ENCODE assay signal across 24 cellular contexts in genomic region chr10:43134126-43134905, GRCh38. TPM values are rescaled to one million over a fixed set of nuclear protein-coding genes. Genes with fewer than 3 reads are reported as not detected.
A peak's percentile ranks its signal among the peaks of the same experiment; 100 is the strongest.
DNase-seq lines count a peak whose midpoint lies in the region; ATAC-seq and TF ChIP-seq lines count a peak whose summit lies in the region.
"Had no signal": no experiment of that assay in that cellular context is flagged by ENCODE, and none has a peak within 500 bp of the region (broad histone marks: within the 10 kb centered on the region; RNA-seq: fewer than 3 reads in every experiment).

No MANE protein-coding gene starts in this region.

- POLR2A ChIA-PET in activated CD8-positive, alpha-beta T cell treated with anti-CD3 and anti-CD28 coated beads, Interleukin-2, amount 10 ng/mL, durations not matched to agents 7 days and 5 days (lab: Charles Lee), result interaction anchor here (0.5 to 2.7 kb wide), 2 partner anchors 13 to 48 kb away, joined by 4 to 19 read pairs; no protein-coding TSS in a partner anchor
- POLR2A ChIA-PET in activated CD8-positive, alpha-beta T cell treated with anti-CD3 and anti-CD28 coated beads for 36 hours (lab: Charles Lee), result no interaction called here

- no peak overlapping the region for H3K27ac Mint-ChIP-seq in activated CD8-positive, alpha-beta T cell treated with anti-CD3 and anti-CD28 coated beads, Interleukin-2, amount 10 ng/mL, durations not matched to agents 7 days and 5 days
- H3K27ac Mint-ChIP-seq in activated CD8-positive, alpha-beta T cell treated with anti-CD3 and anti-CD28 coated beads for 36 hours, result no peak overlapping the region
- H3K27ac Mint-ChIP-seq: activated naive CD8-positive, alpha-beta T cell; GM23338; HFFc6; memory B cell had no signal

- H3K9me3 ChIP-seq in right cardiac atrium (ENCODE audit: control insufficient read depth, low read length), result no peaks in the 10 kb centered on the region
- H3K9me3 ChIP-seq: BLaER1, pancreas had no signal

- H3K36me3 Mint-ChIP-seq in activated CD8-positive, alpha-beta T cell treated with anti-CD3 and anti-CD28 coated beads, Interleukin-2, amount 10 ng/mL, durations not matched to agents 7 days and 5 days (ENCODE audit: low read depth), result peaks cover 20% of the 10 kb centered on the region
- H3K36me3 Mint-ChIP-seq in activated CD8-positive, alpha-beta T cell treated with anti-CD3 and anti-CD28 coated beads for 36 hours (ENCODE audit: low read depth), result peaks cover 12% of the 10 kb centered on the region
- H3K36me3 Mint-ChIP-seq: activated naive CD8-positive, alpha-beta T cell had no signal

- no peak overlapping the region for H3K4me3 ChIP-seq in Jurkat, Clone E6-1 (ENCODE audit: low read length)
- H3K4me3 ChIP-seq in fibroblast of mammary gland (ENCODE audit: control insufficient read depth, low read depth, low read length) (no peak overlapping the region), right cardiac atrium (ENCODE audit: low read length) (no peak overlapping the region)
- H3K4me3 ChIP-seq: BLaER1, GM23338, pancreas, PC-9, skin epidermis had no signal

- WGBS in right cardiac atrium, result 93% methylated on average over 5 of the region's 5 CpGs

- H3K9me3 Mint-ChIP-seq in activated CD8-positive, alpha-beta T cell treated with anti-CD3 and anti-CD28 coated beads, Interleukin-2, amount 10 ng/mL, durations not matched to agents 7 days and 5 days (ENCODE audit: insufficient read depth), result no peaks in the 10 kb centered on the region
- H3K9me3 Mint-ChIP-seq in activated CD8-positive, alpha-beta T cell treated with anti-CD3 and anti-CD28 coated beads for 36 hours, result no peaks in the 10 kb centered on the region
- H3K9me3 Mint-ChIP-seq: GM23338, HFFc6, memory B cell had no signal

- H3K4me3 Mint-ChIP-seq in activated CD8-positive, alpha-beta T cell treated with anti-CD3 and anti-CD28 coated beads, Interleukin-2, amount 10 ng/mL, durations not matched to agents 7 days and 5 days, result no peak overlapping the region
- no peak overlapping the region for H3K4me3 Mint-ChIP-seq in activated CD8-positive, alpha-beta T cell treated with anti-CD3 and anti-CD28 coated beads for 36 hours
- H3K4me3 Mint-ChIP-seq: activated naive CD8-positive, alpha-beta T cell; GM23338; HFFc6; memory B cell had no signal

- H3K4me1 Mint-ChIP-seq in activated CD8-positive, alpha-beta T cell treated with anti-CD3 and anti-CD28 coated beads, Interleukin-2, amount 10 ng/mL, durations not matched to agents 7 days and 5 days (ENCODE audit: low read depth), result peaks cover 47% of the 10 kb centered on the region
- peaks cover 20% of the 10 kb centered on the region for H3K4me1 Mint-ChIP-seq in activated CD8-positive, alpha-beta T cell treated with anti-CD3 and anti-CD28 coated beads for 36 hours (ENCODE audit: low read depth)

- H3K27ac ChIP-seq in right cardiac atrium (ENCODE audit: low read length), result no peak overlapping the region
- H3K27ac ChIP-seq: BLaER1, pancreas, PC-9 had no signal

- CTCF ChIA-PET in activated CD8-positive, alpha-beta T cell treated with anti-CD3 and anti-CD28 coated beads, Interleukin-2, amount 10 ng/mL, durations not matched to agents 7 days and 5 days (lab: Charles Lee), result no interaction called here
- CTCF ChIA-PET in activated CD8-positive, alpha-beta T cell treated with anti-CD3 and anti-CD28 coated beads for 36 hours (lab: Charles Lee), result interaction anchor here (1.6 to 1.7 kb wide), 2 partner anchors 13 to 121 kb away, joined by 5 to 6 read pairs; no protein-coding TSS in a partner anchor

- H3K27me3 ChIP-seq in right cardiac atrium (ENCODE audit: control insufficient read depth, insufficient read depth), result no peaks in the 10 kb centered on the region
- H3K27me3 ChIP-seq: BLaER1, pancreas had no signal

- TF ChIP-seq CTCF in activated CD8-positive, alpha-beta T cell treated with anti-CD3 and anti-CD28 coated beads for 36 hours (IDR thresholded peaks at IDR 0.05), result no peak
- no peak for TF ChIP-seq CTCF in fibroblast of mammary gland (conservative IDR thresholded peaks at IDR 0.05; ENCODE audit: control insufficient read depth, insufficient read depth, low read depth, low read length)

- intact Hi-C loops in activated CD8-positive, alpha-beta T cell treated with anti-CD3 and anti-CD28 coated beads for 36 hours (cut with micrococcal nuclease), result no loop called here
- intact Hi-C loops in right cardiac atrium (cut with DNase I), result loop anchor here in 1 of 4 donors (10.0 kb wide), 1 partner anchor 50 kb away; no protein-coding TSS in a partner anchor

- no peaks in the 10 kb centered on the region for H3K27me3 Mint-ChIP-seq in activated CD8-positive, alpha-beta T cell treated with anti-CD3 and anti-CD28 coated beads, Interleukin-2, amount 10 ng/mL, durations not matched to agents 7 days and 5 days (ENCODE audit: low read depth)
- no peaks in the 10 kb centered on the region for H3K27me3 Mint-ChIP-seq in activated CD8-positive, alpha-beta T cell treated with anti-CD3 and anti-CD28 coated beads for 36 hours
- H3K27me3 Mint-ChIP-seq: activated naive CD8-positive, alpha-beta T cell; memory B cell had no signal

- DNase-seq in activated CD8-positive, alpha-beta T cell treated with anti-CD3 and anti-CD28 coated beads, Interleukin-2, amount 10 ng/mL, durations not matched to agents 7 days and 5 days, result peak; percentile 12
- no peak for DNase-seq in activated CD8-positive, alpha-beta T cell treated with anti-CD3 and anti-CD28 coated beads for 36 hours
- peak; percentile 60 for DNase-seq in Jurkat, Clone E6-1 (ENCODE audit: low read depth, low spot score)
- peak; percentile 30 for DNase-seq in fibroblast of mammary gland (ENCODE audit: low read depth)
- no peak for DNase-seq in right cardiac atrium
- no peak for DNase-seq in MV-4-11 (lab: John Stamatoyannopoulos, UW)
- DNase-seq in central memory CD4-positive, alpha-beta T cell, result no peak
- DNase-seq: activated CD8-positive, alpha-beta memory T cell treated with anti-CD3 and anti-CD28 coated beads for 24 hours; GDM1; HFFc6; hippocampal formation; NCI-H1092 treated with DMSO at 0.1 percent for 48 hours; NCI-H1694 treated with DMSO at 0.1 percent for 48 hours; NCI-H524 treated with DMSO at 0.1 percent for 48 hours; retina; stimulated activated naive CD4-positive, alpha-beta T cell treated with Interleukin-2 at 50 U/mL for 16 hours had no signal

- H3K4me1 ChIP-seq in right cardiac atrium (ENCODE audit: control insufficient read depth, insufficient read depth, low read length), result no peaks in the 10 kb centered on the region

- ATAC-seq in activated CD8-positive, alpha-beta T cell treated with anti-CD3 and anti-CD28 coated beads, Interleukin-2, amount 10 ng/mL, durations not matched to agents 7 days and 5 days, result no peak
- no peak for ATAC-seq in activated CD8-positive, alpha-beta T cell treated with anti-CD3 and anti-CD28 coated beads for 36 hours
- ATAC-seq in right cardiac atrium, result no peak
- ATAC-seq: GM23338, pancreas, Right ventricle myocardium inferior had no signal

RNA-seq across cellular contexts. Expression of gene CSGALNACT2, which starts 3.9 kb away (rescaled TPM):
- total RNA-seq in activated CD8-positive, alpha-beta T cell treated with anti-CD3 and anti-CD28 coated beads, Interleukin-2, amount 10 ng/mL, durations not matched to agents 7 days and 5 days, result 10 to 100 TPM; 29.2 to 30.4 TPM
- 10 to 100 TPM; 15.3 to 15.5 TPM for total RNA-seq in activated CD8-positive, alpha-beta T cell treated with anti-CD3 and anti-CD28 coated beads for 36 hours
- 22.8 TPM for polyA plus RNA-seq in Jurkat, Clone E6-1 (2012; ENCODE audit: insufficient read depth, insufficient read length)
- total RNA-seq in right cardiac atrium, result 10 to 100 TPM in 3 of 4 donors, 1 to 10 TPM in 1; 10.0 to 17.2 (median 10.9) TPM
- polyA plus RNA-seq in right cardiac atrium, result 5.1 TPM

RNA-seq across cellular contexts. Expression of gene RET, which starts 57.4 kb away (rescaled TPM):
- under 1 TPM; 0.13 to 0.34 TPM for total RNA-seq in activated CD8-positive, alpha-beta T cell treated with anti-CD3 and anti-CD28 coated beads, Interleukin-2, amount 10 ng/mL, durations not matched to agents 7 days and 5 days
- under 1 TPM; 0.13 to 0.47 TPM for total RNA-seq in activated CD8-positive, alpha-beta T cell treated with anti-CD3 and anti-CD28 coated beads for 36 hours
- 1.6 TPM for polyA plus RNA-seq in Jurkat, Clone E6-1 (2012; ENCODE audit: insufficient read depth, insufficient read length)
- total RNA-seq in right cardiac atrium, result under 1 TPM; 0.23 to 0.47 (median 0.33) TPM
- 0.59 TPM for polyA plus RNA-seq in right cardiac atrium
- total RNA-seq: PC-9 had no signal

Comparison
In these comparisons a context has a peak if more than half of its experiments do, and no peak if none do; other contexts are left out.
1. DNase-seq: peak in activated CD8-positive, alpha-beta T cell treated with anti-CD3 and anti-CD28 coated beads, Interleukin-2, amount 10 ng/mL, durations not matched to agents 7 days and 5 days (single experiment), Jurkat, Clone E6-1 (single experiment) and fibroblast of mammary gland (single experiment); none in activated CD8-positive, alpha-beta T cell treated with anti-CD3 and anti-CD28 coated beads for 36 hours (single experiment), right cardiac atrium (0 of 3), MV-4-11 (single experiment) and central memory CD4-positive, alpha-beta T cell (single experiment).